In genomic region chr6:123306334-123306733, GRCh38 we compare ENCODE assay signal across 15 cellular contexts.
"Had no signal": no experiment of that assay in that cellular context is flagged by ENCODE, and none has a peak within 500 bp of the region (broad histone marks: within the 10 kb centered on the region; RNA-seq: fewer than 3 reads in every experiment).

No MANE protein-coding gene starts in this region.

- H3K4me3 ChIP-seq: ascending aorta, breast epithelium, dorsolateral prefrontal cortex, gastrocnemius medialis, heart right ventricle, sigmoid colon, spleen, thoracic aorta had no signal

- H3K27me3 ChIP-seq: ascending aorta, breast epithelium, dorsolateral prefrontal cortex, gastrocnemius medialis, heart right ventricle, sigmoid colon, spleen had no signal

- ATAC-seq: gastrocnemius medialis; left colon; natural killer cell treated with Interleukin-12 subunit alpha and Interleukin-12 subunit beta and Interleukin-15 and Interleukin-18, amount 100 ng/mL, for 72 hours had no signal

- H3K9me3 ChIP-seq: ascending aorta, breast epithelium, gastrocnemius medialis, heart right ventricle, sigmoid colon, spleen, thoracic aorta had no signal

- H3K4me1 ChIP-seq: ascending aorta, breast epithelium, sigmoid colon, spleen had no signal

- DNase-seq: activated CD4-positive, alpha-beta memory T cell treated with anti-CD3 and anti-CD28 coated beads for 36 hours; activated naive CD4-positive, alpha-beta T cell treated with anti-CD3 and anti-CD28 coated beads, Interleukin-2, amount 10 ng/mL, durations not matched to agents 7 days and 5 days; activated T-cell treated with anti-CD3 and anti-CD28 coated beads, Interleukin-2, amount 50 U/mL, for 24 hours; dorsolateral prefrontal cortex; erythroblast; gastrocnemius medialis; heart right ventricle; left colon; sigmoid colon; spleen; SW 1271 had no signal

- H3K27ac ChIP-seq: ascending aorta, breast epithelium, dorsolateral prefrontal cortex, heart right ventricle, sigmoid colon, spleen, thoracic aorta had no signal

- H3K36me3 ChIP-seq: ascending aorta, breast epithelium, gastrocnemius medialis, heart right ventricle, sigmoid colon, spleen, thoracic aorta had no signal
